ENCODE assay signal across 16 cellular contexts in genomic region chr3:179174898-179175297, GRCh38. TPM values are rescaled to one million over a fixed set of nuclear protein-coding genes. Genes with fewer than 3 reads are reported as not detected.
A peak's percentile ranks its signal among the peaks of the same experiment; 100 is the strongest.
DNase-seq lines count a peak whose midpoint lies in the region; ATAC-seq, FAIRE-seq and TF ChIP-seq lines count a peak whose summit lies in the region.
"Had no signal": no experiment of that assay in that cellular context is flagged by ENCODE, and none has a peak within 500 bp of the region (broad histone marks: within the 10 kb centered on the region; RNA-seq: fewer than 3 reads in every experiment).

No MANE protein-coding gene starts in this region.

- POLR2A ChIA-PET in GM12878 (lab: Charles Lee), result interaction anchor here (0.6 to 0.9 kb wide), 4 partner anchors 8 to 365 kb away, joined by 3 to 4 read pairs (median 3); no protein-coding TSS in a partner anchor

- RAD21 ChIA-PET in GM12878 (lab: Charles Lee; ENCODE audit: unreplicated experiment), result interaction anchor here (0.6 to 1.1 kb wide), 4 partner anchors 9 to 27 kb away, joined by 3 to 5 read pairs (median 4); partner anchors contain the start of gene PIK3CA

- DNase-seq in GM12878 (ENCODE audit: low read depth, low spot score) (no peak), SW 1271 (lab: John Stamatoyannopoulos, UW) (no peak), AG08396 (ENCODE audit: low spot score) (no peak)
- DNase-seq: activated CD4-positive, alpha-beta T cell treated with anti-CD3 and anti-CD28 coated beads, Interleukin-2, amount 10 ng/mL, durations not matched to agents 24 days and 14 days; activated naive CD4-positive, alpha-beta T cell treated with anti-CD3 and anti-CD28 coated beads, Interleukin-2, amount 50 U/mL, for 16 hours; DND-41; effector memory CD4-positive, alpha-beta T cell; NCI-H1436 treated with DMSO at 0.1 percent for 48 hours; NCI-H446; SIG-M5; stimulated activated CD4-positive, alpha-beta T cell treated with anti-CD3 and anti-CD28 coated beads, Interleukin-15, amount 100 ng/mL, for 24 hours had no signal

- H3K4me2 ChIP-seq in GM12878 (ENCODE audit: control insufficient read depth, insufficient read depth), result no peak overlapping the region; the same call in 1 of the 2 replicates

- H3K79me2 ChIP-seq in GM12878 (ENCODE audit: control insufficient read depth, insufficient read depth, low read length), result peaks cover 8% of the 10 kb centered on the region

- H3K27me3 ChIP-seq in GM12878 (replicated peaks in 1 of 2; ENCODE audit: control insufficient read depth in 2 of 2, insufficient read depth in 2 of 2, low read length in 1 of 2) (no peaks in the 10 kb centered on the region), rectal smooth muscle tissue (ENCODE audit: control insufficient read depth, insufficient read depth, low read length) (no peaks in the 10 kb centered on the region), gastroesophageal sphincter (no peaks in the 10 kb centered on the region)

- H3K4me3 ChIP-seq in GM12878 (no peak overlapping the region), rectal smooth muscle tissue (ENCODE audit: low read length) (no peak overlapping the region), gastroesophageal sphincter (no peak overlapping the region)

- no peak for TF ChIP-seq POLR2A in GM12878 (IDR thresholded peaks at IDR 0.05; ENCODE audit: low read depth, low read length)
- no peak for TF ChIP-seq POLR2A in gastroesophageal sphincter (IDR thresholded peaks at IDR 0.05)

- no peaks in the 10 kb centered on the region for H3K9me3 ChIP-seq in GM12878 (replicated peaks; ENCODE audit: control insufficient read depth, insufficient read depth, low read length)
- peaks cover 0 to 18% (median 0%) of the 10 kb centered on the region in 3 donors for H3K9me3 ChIP-seq in gastroesophageal sphincter

- FAIRE-seq in GM12878 (lab: Jason Lieb, UNC), result no peak

- no peak for TF ChIP-seq RAD21 in GM12878 (IDR thresholded peaks at IDR 0.05; ENCODE audit: insufficient read depth, low read depth, low read length)

- no peak overlapping the region for H2AFZ ChIP-seq in GM12878 (ENCODE audit: control insufficient read depth, low read depth, low read length)

- H3K4me1 ChIP-seq in GM12878 (ENCODE audit: control insufficient read depth, insufficient read depth, low read length), result peaks cover 6% of the 10 kb centered on the region; the same call in 1 of the 2 replicates
- H3K4me1 ChIP-seq in rectal smooth muscle tissue (ENCODE audit: control insufficient read depth, insufficient read depth, low read length), result peaks cover 4% of the 10 kb centered on the region
- peaks cover 11 to 37% (median 13%) of the 10 kb centered on the region in 3 donors for H3K4me1 ChIP-seq in gastroesophageal sphincter

- CTCF ChIA-PET in GM12878 (lab: Yijun Ruan, JAX), result interaction anchor here (0.6 to 1.3 kb wide), 6 partner anchors 10 to 128 kb away, joined by 3 to 4 read pairs (median 3); no protein-coding TSS in a partner anchor

- no peak for TF ChIP-seq EP300 in GM12878 (IDR thresholded peaks at IDR 0.05; ENCODE audit: borderline replicate concordance in 1 of 2, control insufficient read depth in 1 of 2, low read depth in 2 of 2, low read length in 2 of 2)
- TF ChIP-seq EP300 in gastroesophageal sphincter (IDR thresholded peaks at IDR 0.05), result no peak

- no TSS peak for BruUV-seq in GM12878 (replicated peaks; lab: Mats Ljungman, UMichigan)

- no peak for TF ChIP-seq CTCF in GM12878 (IDR thresholded peaks at IDR 0.05 in 2 of 3, conservative IDR thresholded peaks at IDR 0.05 in 1 of 3; ENCODE audit: control insufficient read depth in 2 of 3, extremely low read depth in 1 of 3, insufficient read depth in 1 of 3, low read depth in 3 of 3, low read length in 3 of 3)
- TF ChIP-seq CTCF in gastroesophageal sphincter (IDR thresholded peaks at IDR 0.05), result no peak

- SMC1A ChIA-PET in GM12878 (lab: Charles Lee; ENCODE audit: uncharacterized antibody, unreplicated experiment), result interaction anchor here (2.0 to 3.1 kb wide), 3 partner anchors 10 to 25 kb away, joined by 9 to 26 read pairs (median 14); no protein-coding TSS in a partner anchor

- H3K27ac ChIP-seq in GM12878 (ENCODE audit: control insufficient read depth, insufficient read depth) (no peak overlapping the region; the same call in 1 of the 2 replicates), rectal smooth muscle tissue (ENCODE audit: low read depth, low read length) (peak overlapping the region; percentile 32), gastroesophageal sphincter (peak overlapping the region in 1 of 4 donors; percentile 18)

- no peak overlapping the region for H3K9ac ChIP-seq in GM12878 (ENCODE audit: control insufficient read depth, insufficient read depth, low read length)
- H3K9ac ChIP-seq in rectal smooth muscle tissue (ENCODE audit: low read length), result no peak overlapping the region

- H4K20me1 ChIP-seq in GM12878 (ENCODE audit: control insufficient read depth, insufficient read depth), result no peaks in the 10 kb centered on the region

- intact Hi-C loops in GM12878 (cut with micrococcal nuclease; ENCODE audit: unreplicated experiment), result no loop called here

- ATAC-seq in GM18868 (IDR thresholded peaks at IDR 0.05; ENCODE audit: unreplicated experiment) (peak; percentile 73), HG03097 (IDR thresholded peaks at IDR 0.05; ENCODE audit: low FRiP score, unreplicated experiment) (peak; percentile 63), GM12878 (peak; percentile 68), gastroesophageal sphincter (no peak)
- ATAC-seq: natural killer cell treated with Interleukin-12 subunit alpha and Interleukin-12 subunit beta and Interleukin-15 and Interleukin-18, amount 100 ng/mL, for 72 hours had no signal

- 0% methylated on average over 1 of the region's 1 CpG for WGBS in GM12878 (ENCODE audit: insufficient coverage, insufficient replicate concordance, low lambda C conversion rate, missing lambda C conversion rate)
- 71 to 88% methylated on average over 1 of the region's 1 CpG for WGBS in gastroesophageal sphincter (ENCODE audit: low coverage in 1 of 2), 2 donors

- in situ Hi-C loops in GM12878 (cut with MboI), result no loop called here

- H3K36me3 ChIP-seq in GM12878 (ENCODE audit: control insufficient read depth in 2 of 2, insufficient read depth in 2 of 2, low read length in 1 of 2), result no peaks in the 10 kb centered on the region
- no peaks in the 10 kb centered on the region for H3K36me3 ChIP-seq in rectal smooth muscle tissue (ENCODE audit: control insufficient read depth, insufficient read depth, low read length)
- no peaks in the 10 kb centered on the region for H3K36me3 ChIP-seq in gastroesophageal sphincter

TF ChIP-seq in GM12878, 131 proteins besides CTCF, POLR2A, EP300 and RAD21:
- TF ChIP-seq TCF12 (IDR thresholded peaks at IDR 0.05; ENCODE audit: low read depth, low read length), result 0 out of 2 replicates have a peak, but pooled peaks have one; percentile 9
- TF ChIP-seq IKZF1 (conservative IDR thresholded peaks at IDR 0.05), result peak; percentile 31; the same call in 1 of the 2 replicates
- no peak for TF ChIP-seq SRF (IDR thresholded peaks at IDR 0.05; ENCODE audit: low read depth in 2 of 2, low read length in 2 of 2)
- TF ChIP-seq DPF2 (IDR thresholded peaks at IDR 0.05), result no peak
- TF ChIP-seq SP1 (IDR thresholded peaks at IDR 0.05; ENCODE audit: low read depth, low read length), result no peak
- TF ChIP-seq JUNB (IDR thresholded peaks at IDR 0.05), result no peak
- TF ChIP-seq MYB (IDR thresholded peaks at IDR 0.05; ENCODE audit: borderline replicate concordance, low read depth, low read length), result no peak
- TF ChIP-seq GATAD2B (conservative IDR thresholded peaks at IDR 0.05; ENCODE audit: low read depth), result no peak
- 0 out of 2 replicates have a peak, but pooled peaks have one; percentile 23 for TF ChIP-seq ZNF24 (IDR thresholded peaks at IDR 0.05)
- TF ChIP-seq ASH2L (IDR thresholded peaks at IDR 0.05; ENCODE audit: borderline replicate concordance, low read depth), result no peak
- no peak for TF ChIP-seq NRF1 (conservative IDR thresholded peaks at IDR 0.05; ENCODE audit: low read depth, low read length)
- no peak for TF ChIP-seq IRF4 (IDR thresholded peaks at IDR 0.05; ENCODE audit: low read depth, low read length)
- TF ChIP-seq ZBED1 (IDR thresholded peaks at IDR 0.05; ENCODE audit: borderline replicate concordance), result no peak
- TF ChIP-seq MAX (IDR thresholded peaks at IDR 0.05; ENCODE audit: low read depth, low read length), result no peak

RNA-seq across cellular contexts. Expression of gene PIK3CA, which starts 26.7 kb away (rescaled TPM):
- 36.3 and 42.4 TPM in 2 replicates for total RNA-seq in GM12878 (2013; cell fraction: nucleolus; rRNA removed)
- total RNA-seq in GM12878 (2014; rRNA removed) (10.8 and 13.9 TPM in 2 replicates), GM12878 (2014; rRNA removed; fragmentation: Illumina TruSeq; extraction: Trizol) (18.6 and 18.7 TPM in 2 replicates), GM12878 (2021) (16.9 and 17.4 TPM in 2 replicates), gastroesophageal sphincter (10 to 100 TPM; 35.7 to 47.7 (median 39.6) TPM)
- polyA plus RNA-seq in GM12878 (2011; ENCODE audit: low read depth), result 8.2 TPM
- polyA plus RNA-seq in GM12878 (2011; rRNA removed) (15.7 and 28.9 TPM in 2 replicates), GM12878 (2014; fragmentation: Illumina TruSeq; extraction: Trizol) (13.3 and 15.3 TPM in 2 replicates), GM12878 (2014; fragmentation: Nextera tagmentation; extraction: Ambion mirVana) (1 to 10 TPM; 3.0 to 4.1 TPM), GM12878 (2014; rRNA removed) (6.7 and 7.0 TPM in 2 replicates), GM12878 (2016; fragmentation: Nextera tagmentation; extraction: Ambion mirVana) (1 to 10 TPM; 3.5 to 7.2 TPM)
- polyA plus RNA-seq in GM12878 (2011; cell fraction: cytosol; rRNA removed), result 3.8 and 5.9 TPM in 2 replicates
- polyA plus RNA-seq in GM12878 (2011; cell fraction: nucleus; rRNA removed), result 9.5 and 12.6 TPM in 2 replicates
- 7.3 and 12.3 TPM in 2 replicates for polyA plus RNA-seq in GM12878 (2012)
- polyA minus RNA-seq in GM12878 (2011; rRNA and poly(A)+ RNA removed), result 17.2 and 30.1 TPM in 2 replicates
- 9.1 and 10.8 TPM in 2 replicates for polyA minus RNA-seq in GM12878 (2011; cell fraction: cytosol; rRNA and poly(A)+ RNA removed)
- 10.5 and 12.6 TPM in 2 replicates for polyA minus RNA-seq in GM12878 (2011; cell fraction: nucleus; rRNA and poly(A)+ RNA removed)
